Comparison of ENCODE assay signal across 8 cellular contexts in the genomic region with DNA sequence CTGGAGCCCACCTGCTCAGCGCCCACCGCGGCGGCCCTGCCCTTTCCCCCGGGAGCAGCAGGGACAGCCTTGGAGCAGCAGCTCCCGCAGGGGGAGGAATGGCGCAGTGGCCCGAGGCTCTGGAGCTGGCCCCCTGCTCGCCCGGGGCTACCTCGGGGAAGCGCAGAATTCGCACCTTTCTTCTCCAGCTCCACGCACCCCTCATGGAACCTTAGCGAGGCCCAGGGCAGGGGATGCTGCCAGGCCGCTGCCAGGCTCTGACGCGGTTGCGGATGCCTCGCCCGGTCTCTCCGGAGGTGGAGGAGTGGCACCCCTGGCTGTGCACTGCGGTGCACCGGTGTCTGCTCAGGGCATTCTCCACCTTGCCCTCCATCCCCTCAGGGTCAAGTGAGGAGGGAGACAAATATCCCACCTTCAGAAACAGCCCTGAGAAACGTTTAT.
DNase-seq lines count a peak whose midpoint lies in the region; ATAC-seq, FAIRE-seq and TF ChIP-seq lines count a peak whose summit lies in the region.

No MANE protein-coding gene starts in this region.

- no peaks in the 10 kb centered on the region for H3K4me1 Mint-ChIP-seq in astrocyte (ENCODE audit: low read depth, unreplicated experiment)

- H3K36me3 ChIP-seq in heart right ventricle (no peaks in the 10 kb centered on the region), astrocyte (ENCODE audit: insufficient read depth, low read length) (no peaks in the 10 kb centered on the region), mesenchymal stem cell (ENCODE audit: control insufficient read depth in 1 of 2, insufficient read depth in 2 of 2, low read depth in 1 of 2, low read length in 2 of 2) (peaks cover 0 to 4% of the 10 kb centered on the region in 2 experiments), upper lobe of left lung (no peaks in the 10 kb centered on the region)

- 40 to 48% methylated on average over 25 of the region's 25 CpGs for WGBS in heart right ventricle, 2 donors
- WGBS in mesenchymal stem cell = 38% methylated on average over 20 of the region's 25 CpGs
- whole genome bisulfite sequencing in upper lobe of left lung, 2 donors = 47 to 78% methylated on average over 15 to 20 of the region's 25 CpGs

- peaks cover 0 to 44% (median 5%) of the 10 kb centered on the region in 7 donors for H3K27me3 ChIP-seq in heart right ventricle
- H3K27me3 ChIP-seq in astrocyte (ENCODE audit: insufficient read depth, low read length) = no peaks in the 10 kb centered on the region
- peaks cover 14 to 39% of the 10 kb centered on the region in 2 experiments for H3K27me3 ChIP-seq in mesenchymal stem cell (ENCODE audit: control insufficient read depth in 1 of 2, insufficient read depth in 1 of 2, low read length in 2 of 2)
- H3K27me3 ChIP-seq in upper lobe of left lung = no peaks in the 10 kb centered on the region

- H3K36me3 Mint-ChIP-seq in astrocyte (ENCODE audit: low read depth, unreplicated experiment) = no peaks in the 10 kb centered on the region

- no peak overlapping the region for H3K23ac ChIP-seq in mesenchymal stem cell (ENCODE audit: low read length in 2 of 2)

- H3K27ac Mint-ChIP-seq in astrocyte (ENCODE audit: unreplicated experiment) = no peak overlapping the region

- H3K4me3 Mint-ChIP-seq in astrocyte (ENCODE audit: unreplicated experiment) = no peak overlapping the region

- TF ChIP-seq CTCF in heart right ventricle (IDR thresholded peaks at IDR 0.05) (no peak), astrocyte (IDR thresholded peaks at IDR 0.05; ENCODE audit: insufficient read depth, low read depth, low read length) (no peak), upper lobe of left lung (IDR thresholded peaks at IDR 0.05) (no peak)

- H3K4me3 ChIP-seq in heart right ventricle (peak overlapping the region in 9 of 10 donors; percentile 64 to 88 (median 70)), astrocyte (ENCODE audit: insufficient read depth, low read depth, low read length) (no peak overlapping the region), mesenchymal stem cell (ENCODE audit: insufficient read depth in 1 of 2, low read depth in 1 of 2, low read length in 2 of 2) (no peak overlapping the region), upper lobe of left lung (peak overlapping the region in 3 of 4 donors; percentile 63 to 90 (median 75))

- no peak for TF ChIP-seq POLR2A in upper lobe of left lung (IDR thresholded peaks at IDR 0.05)

- no peaks in the 10 kb centered on the region for H3K9me3 Mint-ChIP-seq in astrocyte (ENCODE audit: unreplicated experiment)

- no peak for TF ChIP-seq EP300 in upper lobe of left lung (IDR thresholded peaks at IDR 0.05)

- intact Hi-C loops in heart right ventricle (cut with DNase I) (loop anchor here in 1 of 10 donors (10.0 kb wide), 1 partner anchor 1764 kb away; no protein-coding TSS in a partner anchor), left cardiac atrium (cut with DNase I) (no loop called here)

- no peak overlapping the region for H3K9ac ChIP-seq in astrocyte (ENCODE audit: low read length)
- no peak overlapping the region for H3K9ac ChIP-seq in mesenchymal stem cell (ENCODE audit: low read length)

- peaks cover 0 to 19% (median 5%) of the 10 kb centered on the region in 9 donors for H3K4me1 ChIP-seq in heart right ventricle
- no peaks in the 10 kb centered on the region for H3K4me1 ChIP-seq in astrocyte (ENCODE audit: insufficient read depth, low read length)
- peaks cover 12% of the 10 kb centered on the region for H3K4me1 ChIP-seq in mesenchymal stem cell (ENCODE audit: control insufficient read depth, insufficient read depth, low read depth, low read length)
- peaks cover 0 to 23% (median 13%) of the 10 kb centered on the region in 4 donors for H3K4me1 ChIP-seq in upper lobe of left lung

- no peak overlapping the region for H3K14ac ChIP-seq in mesenchymal stem cell (ENCODE audit: low read length in 2 of 2)

- H4K91ac ChIP-seq in mesenchymal stem cell (ENCODE audit: low read length) = no peak overlapping the region

- H3K4me2 ChIP-seq in astrocyte (ENCODE audit: low read length) (no peak overlapping the region), mesenchymal stem cell (ENCODE audit: low read length, poor library complexity, severe bottlenecking) (peak overlapping the region; percentile 82)

- H3K18ac ChIP-seq in mesenchymal stem cell (ENCODE audit: low read depth in 1 of 2, low read length in 2 of 2) = no peak overlapping the region

- no peak overlapping the region for H2AK5ac ChIP-seq in mesenchymal stem cell (ENCODE audit: low read length, severe bottlenecking)

- H3K79me2 ChIP-seq in astrocyte (ENCODE audit: insufficient read depth, low read length) = no peaks in the 10 kb centered on the region

- H2BK5ac ChIP-seq in mesenchymal stem cell (ENCODE audit: low read depth, low read length, poor library complexity, severe bottlenecking) = no peak overlapping the region

- no peaks in the 10 kb centered on the region for H4K20me1 ChIP-seq in astrocyte (ENCODE audit: insufficient read depth, low read length)

- DNase-seq in heart right ventricle (no peak), left cardiac atrium (no peak), astrocyte (ENCODE audit: low read depth) (no peak), mesenchymal stem cell (no peak), upper lobe of left lung (no peak), DMS79 (lab: John Stamatoyannopoulos, UW) (no peak), dedifferentiated amniotic fluid mesenchymal stem cell (ENCODE audit: extremely low spot score) (no peak)

- ATAC-seq in heart right ventricle = peak in 4 of 8 donors; percentile 4 to 31 (median 18)
- no peak for ATAC-seq in left cardiac atrium
- ATAC-seq in upper lobe of left lung (ENCODE audit: low FRiP score in 2 of 2) = no peak
- no peak for ATAC-seq in HG03565 (IDR thresholded peaks at IDR 0.05; ENCODE audit: unreplicated experiment)

- no peak overlapping the region for H2BK120ac ChIP-seq in mesenchymal stem cell (ENCODE audit: low read depth, low read length)

- H3K4ac ChIP-seq in mesenchymal stem cell (ENCODE audit: low read depth in 1 of 2, low read length in 2 of 2) = no peak overlapping the region

- no peak overlapping the region for H2BK12ac ChIP-seq in mesenchymal stem cell (ENCODE audit: low read length in 2 of 2)

- H2AFZ ChIP-seq in astrocyte (ENCODE audit: low read depth, low read length) (peak overlapping the region; percentile 18), mesenchymal stem cell (ENCODE audit: low read depth, low read length) (peak overlapping the region; percentile 84)

- H3K27me3 Mint-ChIP-seq in astrocyte (ENCODE audit: low read depth, unreplicated experiment) = peaks cover 29% of the 10 kb centered on the region

- no peak overlapping the region for H2BK15ac ChIP-seq in mesenchymal stem cell (ENCODE audit: low read depth, poor library complexity, severe bottlenecking)

- H3K27ac ChIP-seq in heart right ventricle (peak overlapping the region in 6 of 10 donors; percentile 25 to 94 (median 60)), astrocyte (ENCODE audit: low read depth, low read length) (no peak overlapping the region), mesenchymal stem cell (ENCODE audit: low read length, poor library complexity, severe bottlenecking) (no peak overlapping the region), upper lobe of left lung (peak overlapping the region in 3 of 4 donors; percentile 72 to 88 (median 73))

- no peaks in the 10 kb centered on the region for H3K79me1 ChIP-seq in mesenchymal stem cell (replicated peaks; ENCODE audit: low read length, poor library complexity, severe bottlenecking)

- no peak for FAIRE-seq in astrocyte (lab: Jason Lieb, UNC)

- no peak overlapping the region for H4K8ac ChIP-seq in mesenchymal stem cell (ENCODE audit: low read length)

- H3K9me3 ChIP-seq in heart right ventricle (no peaks in the 10 kb centered on the region), astrocyte (ENCODE audit: insufficient read depth, low read depth, low read length) (no peaks in the 10 kb centered on the region), mesenchymal stem cell (ENCODE audit: control insufficient read depth, low read length) (no peaks in the 10 kb centered on the region), upper lobe of left lung (no peaks in the 10 kb centered on the region)

Comparison
In these comparisons a context has a peak if more than half of its experiments do, and no peak if none do; other contexts are left out.
1. H3K27ac ChIP-seq: peak in heart right ventricle (6 of 10) and upper lobe of left lung (3 of 4); none in astrocyte (single experiment) and mesenchymal stem cell (single experiment).
2. H3K4me3 ChIP-seq: peak in heart right ventricle (9 of 10) and upper lobe of left lung (3 of 4); none in astrocyte (single experiment) and mesenchymal stem cell (0 of 2).